8 cellular contexts compared by ENCODE assay signal in genomic region chrX:47649781-47650163, GRCh38. TPM values are rescaled to one million over a fixed set of nuclear protein-coding genes. Genes with fewer than 3 reads are reported as not detected.
A peak's percentile ranks its signal among the peaks of the same experiment; 100 is the strongest.
DNase-seq lines count a peak whose midpoint lies in the region; ATAC-seq and TF ChIP-seq lines count a peak whose summit lies in the region.

No MANE protein-coding gene starts in this region.

- H3K27me3 ChIP-seq in left lung (no peaks in the 10 kb centered on the region), tibial artery (no peaks in the 10 kb centered on the region)

- H3K4me1 Mint-ChIP-seq in activated T-cell treated with anti-CD3 and anti-CD28 coated beads, Interleukin-2, amount 50 U/mL, for 24 hours (ENCODE audit: low read depth): peaks cover 44% of the 10 kb centered on the region
- H3K4me1 Mint-ChIP-seq in activated naive CD8-positive, alpha-beta T cell treated with anti-CD3 and anti-CD28 coated beads for 36 hours: peaks cover 37% of the 10 kb centered on the region

- DNase-seq in activated T-cell treated with anti-CD3 and anti-CD28 coated beads, Interleukin-2, amount 50 U/mL, for 24 hours: no peak
- DNase-seq in activated T-cell treated with anti-CD3 and anti-CD28 coated beads, Interleukin-2, amount 50 U/mL, for 1 hour: no peak
- no peak for DNase-seq in activated naive CD8-positive, alpha-beta T cell treated with anti-CD3 and anti-CD28 coated beads for 36 hours
- DNase-seq in left lung (no peak), tibial artery (no peak), SK-N-DZ (ENCODE audit: low spot score) (no peak), hippocampal formation (lab: John Stamatoyannopoulos, UW) (no peak), GM10266 (ENCODE audit: extremely low spot score) (no peak)

- peaks cover 32% of the 10 kb centered on the region for H3K27me3 Mint-ChIP-seq in activated T-cell treated with anti-CD3 and anti-CD28 coated beads, Interleukin-2, amount 50 U/mL, for 24 hours
- H3K27me3 Mint-ChIP-seq in activated naive CD8-positive, alpha-beta T cell treated with anti-CD3 and anti-CD28 coated beads for 36 hours: no peaks in the 10 kb centered on the region

- intact Hi-C loops in left lung (cut with DNase I) (no loop called here), tibial artery (cut with DNase I; ENCODE audit: low total_unique reads) (loop anchor here (10.0 kb wide), 1 partner anchor 455 kb away; the partner anchor contains the start of gene UBA1)

- no peak for TF ChIP-seq CTCF in left lung (IDR thresholded peaks at IDR 0.05)
- TF ChIP-seq CTCF in tibial artery (IDR thresholded peaks at IDR 0.05): no peak
- TF ChIP-seq CTCF in GM10266 (IDR thresholded peaks at IDR 0.05; ENCODE audit: control insufficient read depth, insufficient read depth, low read depth, missing control alignments): no peak

- H3K9me3 ChIP-seq in left lung (no peaks in the 10 kb centered on the region), tibial artery (no peaks in the 10 kb centered on the region)

- peaks cover 72% of the 10 kb centered on the region for H3K36me3 Mint-ChIP-seq in activated T-cell treated with anti-CD3 and anti-CD28 coated beads, Interleukin-2, amount 50 U/mL, for 24 hours (ENCODE audit: low read depth)
- peaks cover 32% of the 10 kb centered on the region for H3K36me3 Mint-ChIP-seq in activated naive CD8-positive, alpha-beta T cell treated with anti-CD3 and anti-CD28 coated beads for 36 hours

- no peaks in the 10 kb centered on the region for H3K9me3 Mint-ChIP-seq in activated T-cell treated with anti-CD3 and anti-CD28 coated beads, Interleukin-2, amount 50 U/mL, for 24 hours
- H3K9me3 Mint-ChIP-seq in activated naive CD8-positive, alpha-beta T cell treated with anti-CD3 and anti-CD28 coated beads for 36 hours: no peaks in the 10 kb centered on the region

- H3K36me3 ChIP-seq in left lung: peaks cover 0 to 4% of the 10 kb centered on the region in 2 donors
- H3K36me3 ChIP-seq in tibial artery: peaks cover 0 to 15% (median 0%) of the 10 kb centered on the region in 3 donors

- H3K4me3 Mint-ChIP-seq in activated T-cell treated with anti-CD3 and anti-CD28 coated beads, Interleukin-2, amount 50 U/mL, for 24 hours: peak overlapping the region; percentile 85
- H3K4me3 Mint-ChIP-seq in activated naive CD8-positive, alpha-beta T cell treated with anti-CD3 and anti-CD28 coated beads for 36 hours: peak overlapping the region; percentile 92

- ATAC-seq in left lung: no peak

- H3K27ac Mint-ChIP-seq in activated T-cell treated with anti-CD3 and anti-CD28 coated beads, Interleukin-2, amount 50 U/mL, for 24 hours: peak overlapping the region; percentile 86
- peak overlapping the region; percentile 92 for H3K27ac Mint-ChIP-seq in activated naive CD8-positive, alpha-beta T cell treated with anti-CD3 and anti-CD28 coated beads for 36 hours

- H3K4me3 ChIP-seq in left lung (peak overlapping the region; percentile 46 to 58), tibial artery (peak overlapping the region; percentile 72 to 81)

- H3K27ac ChIP-seq in left lung (no peak overlapping the region), tibial artery (peak overlapping the region; percentile 90 to 91)

- H3K4me1 ChIP-seq in left lung (peaks cover 0 to 25% of the 10 kb centered on the region in 2 donors), tibial artery (peaks cover 0 to 24% (median 11%) of the 10 kb centered on the region in 4 donors)

RNA-seq across cellular contexts. Expression of gene ELK1, which starts 0.6 kb away (rescaled TPM):
- 10 to 100 TPM; 65.4 to 67.5 TPM for total RNA-seq in activated naive CD8-positive, alpha-beta T cell treated with anti-CD3 and anti-CD28 coated beads for 36 hours
- 10 to 100 TPM; 28.2 to 35.2 TPM for total RNA-seq in left lung
- polyA plus RNA-seq in SK-N-DZ (2014; cell fraction: cytosol; rRNA removed): 28.0 and 36.6 TPM in 2 replicates
- 11.6 and 15.2 TPM in 2 replicates for polyA plus RNA-seq in SK-N-DZ (2014; cell fraction: nucleus; rRNA removed)

RNA-seq across cellular contexts. Expression of gene UXT, which starts 9.2 kb away (rescaled TPM):
- 100 to 1,000 TPM; 150 to 154 TPM for total RNA-seq in activated naive CD8-positive, alpha-beta T cell treated with anti-CD3 and anti-CD28 coated beads for 36 hours
- total RNA-seq in left lung: 100 to 1,000 TPM in 1 of 2 donors, 10 to 100 TPM in 1; 77.9 to 104 TPM
- 249 and 252 TPM in 2 replicates for polyA plus RNA-seq in SK-N-DZ (2014; cell fraction: cytosol; rRNA removed)
- polyA plus RNA-seq in SK-N-DZ (2014; cell fraction: nucleus; rRNA removed): 121 and 150 TPM in 2 replicates

RNA-seq across cellular contexts. Expression of gene CFP, which starts 20.0 kb away (rescaled TPM):
- total RNA-seq in activated naive CD8-positive, alpha-beta T cell treated with anti-CD3 and anti-CD28 coated beads for 36 hours: 1 to 10 TPM in 1 of 2 experiments, under 1 TPM in 1; 0.90 to 1.9 TPM
- total RNA-seq in left lung: 10 to 100 TPM in 1 of 2 donors, 1 to 10 TPM in 1; 7.6 to 25.4 TPM
- not detected in 2 replicates for polyA plus RNA-seq in SK-N-DZ (2014; cell fraction: cytosol; rRNA removed)
- 1.7 and 2.0 TPM in 2 replicates for polyA plus RNA-seq in SK-N-DZ (2014; cell fraction: nucleus; rRNA removed)

RNA-seq across cellular contexts. Expression of gene SYN1, which starts 30.1 kb away (rescaled TPM):
- total RNA-seq in activated naive CD8-positive, alpha-beta T cell treated with anti-CD3 and anti-CD28 coated beads for 36 hours: 1 to 10 TPM in 1 of 2 experiments, under 1 TPM in 1; 0.91 to 1.4 TPM
- total RNA-seq in left lung: 1 to 10 TPM; 1.0 to 1.6 TPM
- polyA plus RNA-seq in SK-N-DZ (2014; cell fraction: cytosol; rRNA removed): 2.5 and 3.8 TPM in 2 replicates
- polyA plus RNA-seq in SK-N-DZ (2014; cell fraction: nucleus; rRNA removed): 2.0 and 4.9 TPM in 2 replicates

Comparison
In these comparisons a context has a peak if more than half of its experiments do, and no peak if none do; other contexts are left out.
1. H3K27ac ChIP-seq: peak in tibial artery (2 of 2); none in left lung (0 of 2).